In the genomic region with DNA sequence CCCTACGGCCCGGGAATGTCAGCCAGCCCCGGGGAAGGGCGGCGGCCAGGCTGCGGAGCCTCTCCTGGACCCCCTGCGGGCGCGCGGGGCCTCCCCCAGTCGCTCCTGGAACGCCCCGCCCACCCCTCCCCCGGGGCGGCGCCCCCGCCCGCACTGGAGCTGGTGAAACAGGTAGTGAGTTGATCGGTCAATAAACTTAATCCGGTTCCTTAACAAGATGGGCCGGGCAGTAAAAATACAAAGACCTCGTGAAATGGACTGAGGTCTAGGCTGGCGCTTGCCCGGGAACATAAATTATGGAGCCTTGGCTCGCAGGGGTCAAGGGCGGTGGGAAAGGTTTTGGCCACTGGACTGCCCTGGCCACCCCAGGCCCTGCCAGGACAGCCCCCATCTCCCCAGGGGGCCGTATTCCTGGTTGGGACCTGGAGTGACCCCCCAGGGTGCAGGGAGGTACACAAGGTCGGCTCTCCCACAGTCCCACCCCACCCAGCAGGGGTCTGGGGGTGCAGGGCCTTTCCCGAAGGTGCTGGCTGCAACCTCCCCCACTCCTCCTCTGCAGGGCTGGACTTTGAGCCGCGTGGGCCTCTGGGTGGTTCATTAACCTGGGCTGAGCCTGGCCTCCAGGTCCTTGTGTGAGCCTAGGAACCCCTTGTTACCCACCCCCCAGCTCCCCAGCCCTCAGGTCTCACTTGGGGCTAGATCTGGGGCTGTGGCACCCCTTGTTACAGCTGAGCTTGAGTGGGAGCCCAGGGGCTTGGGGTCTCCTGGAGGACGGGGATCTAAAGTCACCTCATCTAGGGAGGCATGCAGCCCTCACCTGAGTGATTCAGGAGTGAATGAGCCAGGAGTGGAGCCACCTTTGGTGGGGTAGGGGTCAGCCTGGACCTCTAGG, we compare ENCODE assay signal across 11 cellular contexts. TPM values are rescaled to one million over a fixed set of nuclear protein-coding genes. Genes with fewer than 3 reads are reported as not detected.
DNase-seq lines count a peak whose midpoint lies in the region; ATAC-seq, FAIRE-seq and TF ChIP-seq lines count a peak whose summit lies in the region.
"Had no signal": no experiment of that assay in that cellular context is flagged by ENCODE, and none has a peak within 500 bp of the region (broad histone marks: within the 10 kb centered on the region; RNA-seq: fewer than 3 reads in every experiment).

No MANE protein-coding gene starts in this region.

- H3K4me3 ChIP-seq in HCT116 (replicated peaks in 1 of 2; ENCODE audit: low read depth in 1 of 2, low read length in 2 of 2) (peak overlapping the region; percentile 61 to 80), kidney (ENCODE audit: low read length in 2 of 2) (peak overlapping the region; percentile 1 to 58), sigmoid colon (peak overlapping the region in 3 of 4 donors; percentile 46 to 52 (median 50)), OCI-LY7 (ENCODE audit: low read depth, low read length, poor library complexity, severe bottlenecking) (no peak overlapping the region), osteoblast (ENCODE audit: insufficient read depth, low read length) (no peak overlapping the region)

- H3K4me1 ChIP-seq in HCT116 (ENCODE audit: control insufficient read depth in 1 of 2, insufficient read depth in 2 of 2, low read length in 2 of 2) (peaks cover 6 to 19% of the 10 kb centered on the region in 2 experiments; a peak in 3 of 4 replicates), kidney (ENCODE audit: control insufficient read depth in 1 of 2, insufficient read depth in 1 of 2, low read depth in 1 of 2, low read length in 2 of 2) (peaks cover 0 to 18% of the 10 kb centered on the region in 2 donors), sigmoid colon (peaks cover 0 to 27% (median 22%) of the 10 kb centered on the region in 4 donors), OCI-LY7 (ENCODE audit: insufficient read depth, low read length, poor library complexity, severe bottlenecking) (no peaks in the 10 kb centered on the region), osteoblast (ENCODE audit: insufficient read depth, low read length) (no peaks in the 10 kb centered on the region)

- no peak for TF ChIP-seq EP300 in sigmoid colon (IDR thresholded peaks at IDR 0.05)

- H3K79me2 ChIP-seq in HCT116 (ENCODE audit: insufficient read depth, low read length) = peaks cover 15% of the 10 kb centered on the region; the same call in 1 of the 2 replicates
- H3K79me2 ChIP-seq in OCI-LY7 (ENCODE audit: insufficient read depth, low read depth, low read length) = no peaks in the 10 kb centered on the region
- no peaks in the 10 kb centered on the region for H3K79me2 ChIP-seq in osteoblast (ENCODE audit: insufficient read depth, low read length)

- no peak for DNase-seq in HCT116 (ENCODE audit: low read depth, low spot score)
- DNase-seq in kidney = no peak
- no peak for DNase-seq in sigmoid colon
- no peak for DNase-seq in OCI-LY7 (ENCODE audit: low spot score)
- no peak for DNase-seq in osteoblast (ENCODE audit: insufficient read length, low spot score, missing footprints)
- DNase-seq in NCI-H1930 (lab: John Stamatoyannopoulos, UW) = no peak

- RAD21 ChIA-PET in HCT116 (lab: Charles Lee; ENCODE audit: low non-redundant PET in 1 of 2, low total read pairs in 2 of 2, uncharacterized antibody in 2 of 2, unreplicated experiment in 2 of 2) = interaction anchor here in 1 of 2 experiments (0.6 kb wide), 1 partner anchor 27 kb away, joined by 5 read pairs; no protein-coding TSS in a partner anchor

- TF ChIP-seq CTCF in HCT116 (IDR thresholded peaks at IDR 0.05 in 2 of 3, conservative IDR thresholded peaks at IDR 0.05 in 1 of 3; ENCODE audit: borderline replicate concordance in 1 of 3, insufficient read depth in 1 of 3, low read depth in 2 of 3, low read length in 2 of 3) (no peak), VCaP (conservative IDR thresholded peaks at IDR 0.05) (no peak), kidney (IDR thresholded peaks at IDR 0.05; ENCODE audit: borderline replicate concordance, extremely low read depth, insufficient read depth) (no peak), sigmoid colon (IDR thresholded peaks at IDR 0.05) (no peak), OCI-LY7 (conservative IDR thresholded peaks at IDR 0.05; ENCODE audit: low read length) (no peak), osteoblast (IDR thresholded peaks at IDR 0.05; ENCODE audit: extremely low read depth, low read depth, low read length) (no peak)

- H3K27ac ChIP-seq in HCT116 (ENCODE audit: low read depth, low read length) (no peak overlapping the region; the same call in 1 of the 2 replicates), VCaP (peak overlapping the region; percentile 82), kidney (ENCODE audit: low read depth in 2 of 2, low read length in 2 of 2) (peak overlapping the region; percentile 9 to 43), sigmoid colon (no peak overlapping the region), OCI-LY7 (ENCODE audit: low read depth, low read length, poor library complexity, severe bottlenecking) (no peak overlapping the region), osteoblast (ENCODE audit: low read depth, low read length) (no peak overlapping the region)

- H3K27me3 ChIP-seq in HCT116 (ENCODE audit: insufficient read depth, low read length) (no peaks in the 10 kb centered on the region), sigmoid colon (peaks cover 34 to 76% (median 66%) of the 10 kb centered on the region in 3 donors), osteoblast (ENCODE audit: insufficient read depth, low read length) (peaks cover 41% of the 10 kb centered on the region)

- POLR2A ChIA-PET in HCT116 (lab: Charles Lee) (interaction anchor here (1.7 kb wide), 1 partner anchor 28 kb away, joined by 5 read pairs; no protein-coding TSS in a partner anchor), OCI-LY7 (lab: Charles Lee) (no interaction called here)

- H3K36me3 ChIP-seq in HCT116 (ENCODE audit: control insufficient read depth in 1 of 2, insufficient read depth in 2 of 2, low read length in 2 of 2) (peaks cover 0 to 4% of the 10 kb centered on the region in 2 experiments; a peak in 1 of 4 replicates), kidney (ENCODE audit: control insufficient read depth in 1 of 2, insufficient read depth in 2 of 2, low read length in 2 of 2) (peaks cover 0 to 2% of the 10 kb centered on the region in 2 donors), sigmoid colon (no peaks in the 10 kb centered on the region), OCI-LY7 (ENCODE audit: insufficient read depth, low read length) (no peaks in the 10 kb centered on the region), osteoblast (ENCODE audit: insufficient read depth, low read length) (no peaks in the 10 kb centered on the region)

- no peak overlapping the region for H2AFZ ChIP-seq in HCT116 (ENCODE audit: low read depth, low read length, poor library complexity, severe bottlenecking)
- no peak overlapping the region for H2AFZ ChIP-seq in OCI-LY7 (ENCODE audit: low read length)
- no peak overlapping the region for H2AFZ ChIP-seq in osteoblast (ENCODE audit: low read length)

- no peak for TF ChIP-seq RAD21 in HCT116 (IDR thresholded peaks at IDR 0.05; ENCODE audit: low read depth)

- no peak for FAIRE-seq in kidney (lab: Jason Lieb, UNC)
- FAIRE-seq: G401.6, GM19239 had no signal

- H4K20me1 ChIP-seq in HCT116 (ENCODE audit: insufficient read depth) (no peaks in the 10 kb centered on the region), OCI-LY7 (ENCODE audit: insufficient read depth, low read length) (no peaks in the 10 kb centered on the region), osteoblast (ENCODE audit: insufficient read depth, low read length) (no peaks in the 10 kb centered on the region)

- intact Hi-C loops in HCT116 (cut with micrococcal nuclease) (no loop called here), kidney (cut with DNase I) (no loop called here), sigmoid colon (cut with DNase I) (no loop called here), OCI-LY7 (cut with micrococcal nuclease; ENCODE audit: unreplicated experiment) (no loop called here)

- ATAC-seq in HCT116 (peak; percentile 6; the same call in 1 of the 2 replicates), HG02610 (IDR thresholded peaks at IDR 0.05; ENCODE audit: unreplicated experiment) (no peak)

- peak overlapping the region; percentile 98 for H3K4me2 ChIP-seq in HCT116 (ENCODE audit: low read length)
- no peak overlapping the region for H3K4me2 ChIP-seq in OCI-LY7 (ENCODE audit: low read length)
- no peak overlapping the region for H3K4me2 ChIP-seq in osteoblast (ENCODE audit: insufficient read depth, low read length)

- TF ChIP-seq POLR2A in HCT116 (IDR thresholded peaks at IDR 0.05; ENCODE audit: borderline replicate concordance, extremely low read depth, insufficient read depth, insufficient read length) = no peak
- TF ChIP-seq POLR2A in sigmoid colon (IDR thresholded peaks at IDR 0.05) = no peak

- no peaks in the 10 kb centered on the region for H3K9me3 ChIP-seq in HCT116 (ENCODE audit: control insufficient read depth in 1 of 2, insufficient read depth in 1 of 2, low read depth in 1 of 2, low read length in 2 of 2)
- no peaks in the 10 kb centered on the region for H3K9me3 ChIP-seq in kidney (ENCODE audit: control insufficient read depth in 1 of 2, low read length in 2 of 2)
- H3K9me3 ChIP-seq in sigmoid colon = no peaks in the 10 kb centered on the region
- no peaks in the 10 kb centered on the region for H3K9me3 ChIP-seq in OCI-LY7 (ENCODE audit: low read length)
- no peaks in the 10 kb centered on the region for H3K9me3 ChIP-seq in osteoblast (ENCODE audit: low read depth, low read length)

- H3K9ac ChIP-seq in HCT116 (ENCODE audit: low read length) (peak overlapping the region; percentile 68), kidney (ENCODE audit: low read length in 2 of 2) (peak overlapping the region in 1 of 2 donors; percentile 55)

- 5 to 26% methylated on average over 32 of the region's 32 CpGs for whole genome bisulfite sequencing in sigmoid colon, 2 donors

- BruUV-seq in HCT116 (replicated peaks; lab: Mats Ljungman, UMichigan) (no TSS peak), OCI-LY7 (replicated peaks; lab: Mats Ljungman, UMichigan) (no TSS peak)

- H3K9me2 ChIP-seq in HCT116 (ENCODE audit: insufficient read depth) (no peaks in the 10 kb centered on the region), OCI-LY7 (ENCODE audit: insufficient read depth, low read length) (no peaks in the 10 kb centered on the region)

- CTCF ChIA-PET in HCT116 (lab: Charles Lee) (interaction anchor here (0.6 to 0.7 kb wide), 3 partner anchors 10 to 253 kb away, joined by 3 to 4 read pairs (median 4); no protein-coding TSS in a partner anchor), OCI-LY7 (lab: Charles Lee; ENCODE audit: unreplicated experiment) (no interaction called here)

RNA-seq across cellular contexts. Expression of a gene that starts 2.5 kb away (rescaled TPM):
- total RNA-seq in HCT116 (2021; ENCODE audit: unreplicated experiment) = 31.7 TPM
- polyA plus RNA-seq in HCT116 (2012) = 18.3 and 19.1 TPM in 2 replicates
- total RNA-seq in kidney = 25.5 TPM
- polyA plus RNA-seq in kidney (ENCODE audit: insufficient read depth, low read depth, low replicate concordance) = 28.5 TPM
- under 1 TPM; 0.16 to 0.83 (median 0.56) TPM for total RNA-seq in sigmoid colon
- polyA plus RNA-seq in sigmoid colon = 10 to 100 TPM in 1 of 3 donors, 1 to 10 TPM in 2; 3.7 to 14.0 (median 6.0) TPM
- not detected in 2 replicates for total RNA-seq in OCI-LY7 (2014; rRNA removed; shearing (Covaris generic))
- not detected in 2 replicates for total RNA-seq in OCI-LY7 (2022)
- 0.29 and 0.36 TPM in 2 replicates for total RNA-seq in osteoblast
- total RNA-seq: myocyte had no signal

Comparison
In these comparisons a context has a peak if more than half of its experiments do, and no peak if none do; other contexts are left out.
1. H3K27ac ChIP-seq: peak in VCaP (single experiment) and kidney (2 of 2); none in HCT116 (single experiment), sigmoid colon (0 of 4), OCI-LY7 (single experiment) and osteoblast (single experiment).
2. H3K4me3 ChIP-seq: peak in HCT116 (2 of 2), kidney (2 of 2) and sigmoid colon (3 of 4); none in OCI-LY7 (single experiment) and osteoblast (single experiment).
3. RNA of a gene that starts 2.5 kb away (total RNA-seq): 31.7 TPM in HCT116 (single experiment) and 25.5 TPM in kidney (single experiment); 0.16 to 0.83 TPM in sigmoid colon, 0.29 to 0.36 TPM in osteoblast and not detected in OCI-LY7; every median in the first group is over 10 times any median in the second.